In the genomic region with DNA sequence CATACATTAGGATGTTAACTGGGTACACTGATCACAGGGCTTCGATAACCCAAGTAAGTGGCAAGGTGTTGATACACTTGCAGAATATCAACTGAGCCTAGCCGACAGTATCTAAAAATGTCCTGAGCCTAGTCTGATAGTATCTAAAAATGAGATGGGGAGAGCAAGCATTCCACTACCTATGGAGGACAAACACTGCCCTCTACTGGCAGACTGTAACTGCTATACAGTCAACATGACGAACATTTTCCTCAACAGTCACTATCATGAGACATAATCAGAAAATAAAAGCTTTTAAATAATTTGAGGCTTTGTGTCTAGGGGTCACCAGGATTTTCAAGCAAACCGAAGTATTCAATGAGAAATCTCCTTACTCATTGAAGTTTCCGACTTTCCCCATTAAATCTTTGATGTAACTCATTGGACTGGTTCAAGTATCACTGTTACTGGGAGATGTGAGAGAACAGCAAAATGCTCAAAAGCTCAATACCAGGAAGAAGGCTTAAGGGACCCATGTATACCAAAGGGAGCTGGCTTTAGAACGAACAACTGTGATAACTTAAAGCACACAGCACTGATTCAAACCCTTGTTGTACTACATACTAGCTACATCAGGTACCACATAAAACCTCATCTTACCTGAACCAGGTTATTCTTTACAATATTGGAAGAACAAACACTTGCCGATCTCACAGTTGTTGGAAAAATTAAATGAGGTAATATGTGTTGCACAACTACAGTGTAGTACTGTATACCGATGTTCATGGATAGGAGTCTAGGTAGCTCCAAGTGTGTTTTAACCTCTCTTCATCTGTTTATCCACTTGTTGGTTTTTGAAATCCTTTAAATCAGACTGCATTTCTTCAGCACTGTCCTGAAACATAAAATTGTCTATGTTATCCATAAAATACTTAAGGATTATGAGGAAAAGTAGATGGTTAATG, we compare ENCODE assay signal across 7 cellular contexts. TPM values are rescaled to one million over a fixed set of nuclear protein-coding genes. Genes with fewer than 3 reads are reported as not detected.
DNase-seq lines count a peak whose midpoint lies in the region; TF ChIP-seq lines count a peak whose summit lies in the region.

No MANE protein-coding gene starts in this region.

- no peaks in the 10 kb centered on the region for H3K9me3 Mint-ChIP-seq in activated T-helper 1 cell treated with anti-CD3 and anti-CD28 coated beads, Interleukin-12 subunit alpha, Interleukin-12 subunit beta, Interleukin-2, Interleukin-4 antibody, amounts not matched to agents 30 ng/mL and 10 ng/mL and 1 ng/mL, durations not matched to agents 14 hours and 24 hours and 36 hours

- no TSS peak for BruUV-seq in OCI-LY7 (replicated peaks; lab: Mats Ljungman, UMichigan)

- intact Hi-C loops in OCI-LY7 (cut with micrococcal nuclease; ENCODE audit: unreplicated experiment) (loop anchor here (1.0 to 5.0 kb wide), 3 partner anchors 52 to 184 kb away; no protein-coding TSS in a partner anchor), transverse colon (cut with DNase I; ENCODE audit: low total_unique reads) (no loop called here)
- intact Hi-C loops in activated T-helper 1 cell treated with anti-CD3 and anti-CD28 coated beads, Interleukin-12 subunit alpha, Interleukin-12 subunit beta, Interleukin-2, Interleukin-4 antibody, amounts not matched to agents 30 ng/mL and 10 ng/mL and 1 ng/mL, durations not matched to agents 14 hours and 24 hours and 36 hours (cut with micrococcal nuclease) = loop anchor here (1.0 to 2.0 kb wide), 7 partner anchors 31 to 182 kb away; a partner anchor contains a TSS

- H4K20me1 ChIP-seq in OCI-LY7 (ENCODE audit: insufficient read depth, low read length) = peaks cover 5% of the 10 kb centered on the region; the same call in 1 of the 2 replicates

- H3K4me1 Mint-ChIP-seq in activated T-helper 1 cell treated with anti-CD3 and anti-CD28 coated beads, Interleukin-12 subunit alpha, Interleukin-12 subunit beta, Interleukin-2, Interleukin-4 antibody, amounts not matched to agents 30 ng/mL and 10 ng/mL and 1 ng/mL, durations not matched to agents 14 hours and 24 hours and 36 hours (ENCODE audit: low read depth) = peaks cover 16% of the 10 kb centered on the region

- peaks cover 23% of the 10 kb centered on the region for H3K36me3 Mint-ChIP-seq in activated T-helper 1 cell treated with anti-CD3 and anti-CD28 coated beads, Interleukin-12 subunit alpha, Interleukin-12 subunit beta, Interleukin-2, Interleukin-4 antibody, amounts not matched to agents 30 ng/mL and 10 ng/mL and 1 ng/mL, durations not matched to agents 14 hours and 24 hours and 36 hours (ENCODE audit: low read depth)

- peak overlapping the region; percentile 56 for H3K27ac Mint-ChIP-seq in activated T-helper 1 cell treated with anti-CD3 and anti-CD28 coated beads, Interleukin-12 subunit alpha, Interleukin-12 subunit beta, Interleukin-2, Interleukin-4 antibody, amounts not matched to agents 30 ng/mL and 10 ng/mL and 1 ng/mL, durations not matched to agents 14 hours and 24 hours and 36 hours

- H3K4me3 ChIP-seq in GM12875 (ENCODE audit: low read depth, low read length) = no peak overlapping the region
- no peak overlapping the region for H3K4me3 ChIP-seq in Jurkat, Clone E6-1 (ENCODE audit: low read length)
- no peak overlapping the region for H3K4me3 ChIP-seq in OCI-LY7 (ENCODE audit: low read depth, low read length, poor library complexity, severe bottlenecking)
- no peak overlapping the region for H3K4me3 ChIP-seq in foreskin fibroblast (ENCODE audit: low read depth in 1 of 2, low read length in 2 of 2)
- H3K4me3 ChIP-seq in transverse colon = no peak overlapping the region

- no peaks in the 10 kb centered on the region for H3K27me3 ChIP-seq in transverse colon

- no peaks in the 10 kb centered on the region for H3K9me2 ChIP-seq in OCI-LY7 (ENCODE audit: insufficient read depth, low read length)

- H3K36me3 ChIP-seq in OCI-LY7 (ENCODE audit: insufficient read depth, low read length) (peaks cover 77% of the 10 kb centered on the region), transverse colon (no peaks in the 10 kb centered on the region)

- H3K4me3 Mint-ChIP-seq in activated T-helper 1 cell treated with anti-CD3 and anti-CD28 coated beads, Interleukin-12 subunit alpha, Interleukin-12 subunit beta, Interleukin-2, Interleukin-4 antibody, amounts not matched to agents 30 ng/mL and 10 ng/mL and 1 ng/mL, durations not matched to agents 14 hours and 24 hours and 36 hours = no peak overlapping the region

- peak; percentile 77 for DNase-seq in Jurkat, Clone E6-1 (ENCODE audit: low read depth, low spot score)
- DNase-seq in OCI-LY7 (ENCODE audit: low spot score) (peak; percentile 87), foreskin fibroblast (peak; percentile 69 to 91), nucleus accumbens (lab: John Stamatoyannopoulos, UW) (peak in 39 of 56 donors; percentile 4 to 86 (median 40)), transverse colon (peak; percentile 70)
- DNase-seq in activated T-helper 1 cell treated with anti-CD3 and anti-CD28 coated beads, Interleukin-12 subunit alpha, Interleukin-12 subunit beta, Interleukin-2, Interleukin-4 antibody, amounts not matched to agents 30 ng/mL and 10 ng/mL and 1 ng/mL, durations not matched to agents 14 hours and 24 hours and 36 hours (ENCODE audit: low spot score) = peak; percentile 42

- in situ Hi-C loops in transverse colon (cut with MboI; ENCODE audit: low pct_ligation_motif_present in 1 of 4, low pct_unique_long_range_greater_than_20kb in 1 of 4, low sequenced_read_pairs in 3 of 4) = loop anchor here in 1 of 4 donors (10.0 kb wide), 1 partner anchor 57 kb away; no protein-coding TSS in a partner anchor

- H3K9me3 ChIP-seq in OCI-LY7 (ENCODE audit: low read length) (no peaks in the 10 kb centered on the region), transverse colon (no peaks in the 10 kb centered on the region)

- H3K4me2 ChIP-seq in OCI-LY7 (ENCODE audit: low read length) = no peak overlapping the region

- TF ChIP-seq CTCF in GM12875 (IDR thresholded peaks at IDR 0.05; ENCODE audit: borderline replicate concordance, insufficient read depth, low read depth, low read length) (peak; percentile 75), OCI-LY7 (conservative IDR thresholded peaks at IDR 0.05; ENCODE audit: low read length) (peak; percentile 99), foreskin fibroblast (IDR thresholded peaks at IDR 0.05; ENCODE audit: low read depth, low read length) (peak; percentile 91), transverse colon (IDR thresholded peaks at IDR 0.05) (peak; percentile 85 to 91 (median 89))

- POLR2A ChIA-PET in OCI-LY7 (lab: Charles Lee) = interaction anchor here (0.7 to 5.6 kb wide), 5 partner anchors 8 to 426 kb away, joined by 4 to 38 read pairs (median 9); no protein-coding TSS in a partner anchor

- no peak for TF ChIP-seq POLR2A in transverse colon (IDR thresholded peaks at IDR 0.05)

- H2AFZ ChIP-seq in OCI-LY7 (ENCODE audit: low read length) = no peak overlapping the region

- H3K27ac ChIP-seq in OCI-LY7 (ENCODE audit: low read depth, low read length, poor library complexity, severe bottlenecking) (peak overlapping the region; percentile 10), transverse colon (peak overlapping the region in 1 of 4 donors; percentile 16)

- WGBS in transverse colon (ENCODE audit: low coverage in 1 of 2), 2 donors = 40 to 48% methylated on average over 6 to 8 of the region's 8 CpGs

- H3K4me1 ChIP-seq in OCI-LY7 (ENCODE audit: insufficient read depth, low read length, poor library complexity, severe bottlenecking) (peaks cover 10% of the 10 kb centered on the region), transverse colon (peaks cover 0 to 33% (median 18%) of the 10 kb centered on the region in 4 donors)

- no peaks in the 10 kb centered on the region for H3K27me3 Mint-ChIP-seq in activated T-helper 1 cell treated with anti-CD3 and anti-CD28 coated beads, Interleukin-12 subunit alpha, Interleukin-12 subunit beta, Interleukin-2, Interleukin-4 antibody, amounts not matched to agents 30 ng/mL and 10 ng/mL and 1 ng/mL, durations not matched to agents 14 hours and 24 hours and 36 hours (ENCODE audit: insufficient read depth)

- TF ChIP-seq EP300 in transverse colon (IDR thresholded peaks at IDR 0.05; ENCODE audit: low read depth) = no peak

- CTCF ChIA-PET in OCI-LY7 (lab: Charles Lee; ENCODE audit: unreplicated experiment) = interaction anchor here (0.7 to 5.8 kb wide), 7 partner anchors 33 to 266 kb away, joined by 3 to 68 read pairs (median 4); no protein-coding TSS in a partner anchor

- no peaks in the 10 kb centered on the region for H3K79me2 ChIP-seq in OCI-LY7 (ENCODE audit: insufficient read depth, low read depth, low read length)

RNA-seq across cellular contexts. Expression of a gene that starts 31.1 kb away (rescaled TPM):
- 5.3 TPM for polyA plus RNA-seq in Jurkat, Clone E6-1 (2012; ENCODE audit: insufficient read depth, insufficient read length)
- 1.6 and 2.4 TPM in 2 replicates for total RNA-seq in OCI-LY7 (2014; rRNA removed; shearing (Covaris generic))
- total RNA-seq in OCI-LY7 (2022) = 5.3 and 5.9 TPM in 2 replicates
- 0.81 and 1.1 TPM in 2 replicates for total RNA-seq in activated T-helper 1 cell treated with anti-CD3 and anti-CD28 coated beads, Interleukin-12 subunit alpha, Interleukin-12 subunit beta, Interleukin-2, Interleukin-4 antibody, amounts not matched to agents 30 ng/mL and 10 ng/mL and 1 ng/mL, durations not matched to agents 14 hours and 24 hours and 36 hours
- 10 to 100 TPM; 12.2 to 29.1 (median 17.0) TPM for total RNA-seq in transverse colon

RNA-seq across cellular contexts. Expression of a gene that starts 38.6 kb away (rescaled TPM):
- 172 TPM for polyA plus RNA-seq in Jurkat, Clone E6-1 (2012; ENCODE audit: insufficient read depth, insufficient read length)
- total RNA-seq in OCI-LY7 (2014; rRNA removed; shearing (Covaris generic)) = 152 and 238 TPM in 2 replicates
- 287 and 301 TPM in 2 replicates for total RNA-seq in OCI-LY7 (2022)
- total RNA-seq in activated T-helper 1 cell treated with anti-CD3 and anti-CD28 coated beads, Interleukin-12 subunit alpha, Interleukin-12 subunit beta, Interleukin-2, Interleukin-4 antibody, amounts not matched to agents 30 ng/mL and 10 ng/mL and 1 ng/mL, durations not matched to agents 14 hours and 24 hours and 36 hours = 146 and 147 TPM in 2 replicates
- 10 to 100 TPM; 21.7 to 45.7 (median 35.1) TPM for total RNA-seq in transverse colon
